In genomic region chr1:243287128-243287470, GRCh38 we compare ENCODE assay signal across 1 cellular context.
TF ChIP-seq lines count a peak whose summit lies in the region.

No MANE protein-coding gene starts in this region.

TF ChIP-seq in GM12878, 131 proteins besides CTCF, POLR2A, EP300 and RAD21:
- TF ChIP-seq ZNF687 (IDR thresholded peaks at IDR 0.05) (no peak), ATF3 (IDR thresholded peaks at IDR 0.05; ENCODE audit: borderline replicate concordance, extremely low read depth, low read depth, low read length) (no peak), NFYA (IDR thresholded peaks at IDR 0.05; ENCODE audit: borderline replicate concordance, low read depth, low read length) (no peak), MTA3 (IDR thresholded peaks at IDR 0.05; ENCODE audit: borderline replicate concordance, low read length) (no peak), HSF1 (IDR thresholded peaks at IDR 0.05; ENCODE audit: low read depth, low read length) (no peak), CUX1 (IDR thresholded peaks at IDR 0.05; ENCODE audit: insufficient replicate concordance, low read depth, low read length) (no peak), EGR1 (IDR thresholded peaks at IDR 0.05; ENCODE audit: borderline replicate concordance in 1 of 2, low read depth in 2 of 2, low read length in 2 of 2) (no peak), HDGF (IDR thresholded peaks at IDR 0.05) (no peak), STAT3 (IDR thresholded peaks at IDR 0.05; ENCODE audit: low read depth, low read length) (no peak)
TF ChIP-seq in GM12878: peak in this region for 0.
